1 cellular context compared by ENCODE assay signal in the genomic region with DNA sequence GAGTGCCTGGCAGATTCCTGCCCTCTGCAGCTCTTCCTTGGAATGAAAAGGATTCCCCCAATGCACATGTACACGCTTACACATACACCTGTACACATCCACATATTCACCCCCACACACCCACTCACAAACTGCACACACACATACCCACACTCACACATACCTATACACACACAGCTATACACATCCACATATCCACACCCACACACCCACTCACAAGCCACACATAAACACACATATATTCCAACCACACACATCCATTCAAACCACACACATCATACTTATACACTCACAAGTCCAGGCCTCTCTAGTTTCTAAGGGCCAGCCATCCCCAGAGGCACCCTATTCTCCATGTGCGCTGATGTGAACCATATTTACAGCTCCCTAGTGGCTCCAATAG.
A peak's percentile ranks its signal among the peaks of the same experiment; 100 is the strongest.
TF ChIP-seq lines count a peak whose summit lies in the region.

No MANE protein-coding gene starts in this region.

TF ChIP-seq in HepG2, 621 proteins besides CTCF, POLR2A, EP300 and RAD21:
- TF ChIP-seq, protein P1, sequence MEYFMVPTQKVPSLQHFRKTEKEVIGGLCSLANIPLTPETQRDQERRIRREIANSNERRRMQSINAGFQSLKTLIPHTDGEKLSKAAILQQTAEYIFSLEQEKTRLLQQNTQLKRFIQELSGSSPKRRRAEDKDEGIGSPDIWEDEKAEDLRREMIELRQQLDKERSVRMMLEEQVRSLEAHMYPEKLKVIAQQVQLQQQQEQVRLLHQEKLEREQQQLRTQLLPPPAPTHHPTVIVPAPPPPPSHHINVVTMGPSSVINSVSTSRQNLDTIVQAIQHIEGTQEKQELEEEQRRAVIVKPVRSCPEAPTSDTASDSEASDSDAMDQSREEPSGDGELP (IDR thresholded peaks at IDR 0.05; ENCODE audit: borderline replicate concordance, low read depth), result no peak
- TF ChIP-seq MNT (IDR thresholded peaks at IDR 0.05) (0 out of 2 replicates have a peak, but pooled peaks have one; percentile 8), CEBPG (CRISPR knock-in tag; IDR thresholded peaks at IDR 0.05) (no peak), MEIS1 (CRISPR knock-in tag; IDR thresholded peaks at IDR 0.05; ENCODE audit: borderline replicate concordance) (no peak), ATF7 (IDR thresholded peaks at IDR 0.05) (0 out of 2 replicates have a peak, but pooled peaks have one; percentile 3), ATF7 (CRISPR knock-in tag; IDR thresholded peaks at IDR 0.05) (no peak), CBX1 (IDR thresholded peaks at IDR 0.05; ENCODE audit: low read depth) (no peak)
